In genomic region chr2:105593221-105593967, GRCh38 we compare ENCODE assay signal across 27 cellular contexts.
A peak's percentile ranks its signal among the peaks of the same experiment; 100 is the strongest.
DNase-seq lines count a peak whose midpoint lies in the region; ATAC-seq and TF ChIP-seq lines count a peak whose summit lies in the region.
"Had no signal": no experiment of that assay in that cellular context is flagged by ENCODE, and none has a peak within 500 bp of the region (broad histone marks: within the 10 kb centered on the region; RNA-seq: fewer than 3 reads in every experiment).

No MANE protein-coding gene starts in this region.

- no peaks in the 10 kb centered on the region for H3K79me1 ChIP-seq in H9 (ENCODE audit: insufficient read depth, low read depth, low read length, poor library complexity, severe bottlenecking)

- ATAC-seq in foreskin keratinocyte, result peak; percentile 73
- ATAC-seq: activated CD4-positive, CD25-positive, alpha-beta regulatory T cell treated with anti-CD3 and anti-CD28 coated beads, Interleukin-2, amount 50 U/mL, for 24 hours; Panc1 had no signal

- no peak overlapping the region for H2BK5ac ChIP-seq in H9 (ENCODE audit: insufficient read length, low read length)

- H2BK12ac ChIP-seq in H9 (ENCODE audit: insufficient read length, low read depth, low read length), result no peak overlapping the region

- H2AK5ac ChIP-seq in H9 (ENCODE audit: insufficient read length, low read length), result no peak overlapping the region

- H3K4me3 Mint-ChIP-seq in H9, result no peak overlapping the region
- H3K4me3 Mint-ChIP-seq: activated CD4-positive, alpha-beta memory T cell treated with anti-CD3 and anti-CD28 coated beads for 36 hours; activated naive CD4-positive, alpha-beta T cell treated with anti-CD3 and anti-CD28 coated beads, Interleukin-2, amount 50 U/mL, for 24 hours; HFFc6; mesothelial cell of epicardium had no signal

- H3K36me3 Mint-ChIP-seq in H9 (ENCODE audit: insufficient read depth in 1 of 3, low read depth in 3 of 3), result peaks cover 0 to 9% (median 3%) of the 10 kb centered on the region in 3 experiments; a peak in 4 of 7 replicates
- H3K36me3 Mint-ChIP-seq: mesothelial cell of epicardium, type B pancreatic cell had no signal

- no peak overlapping the region for H2BK20ac ChIP-seq in H9 (ENCODE audit: low read depth, low read length, poor library complexity, severe bottlenecking)

- H2BK15ac ChIP-seq in H9 (ENCODE audit: low read depth, low read length), result no peak overlapping the region

- no peaks in the 10 kb centered on the region for H3K9me3 ChIP-seq in H9 (ENCODE audit: control insufficient read depth, low read depth, low read length)

- peaks cover 36 to 47% of the 10 kb centered on the region in 2 experiments for H3K4me1 Mint-ChIP-seq in H9
- H3K4me1 Mint-ChIP-seq: mesothelial cell of epicardium had no signal

- no peak overlapping the region for H3K4me2 ChIP-seq in H9 (ENCODE audit: insufficient read depth, insufficient read length, low read length)

- no peaks in the 10 kb centered on the region for H4K20me1 ChIP-seq in H9 (ENCODE audit: control insufficient read depth, insufficient read depth, insufficient read length)

- no peak overlapping the region for H4K5ac ChIP-seq in H9 (ENCODE audit: insufficient read length, low read depth, low read length)

- H3K27ac ChIP-seq in H9 (ENCODE audit: insufficient read length, low read depth, low read length), result no peak overlapping the region
- no peak overlapping the region for H3K27ac ChIP-seq in foreskin keratinocyte
- H3K27ac ChIP-seq: esophagus squamous epithelium, SJCRH30 had no signal

- TF ChIP-seq CTCF in H9 (conservative IDR thresholded peaks at IDR 0.05), result peak; percentile 25; the same call in 1 of the 3 replicates
- TF ChIP-seq CTCF in foreskin keratinocyte (conservative IDR thresholded peaks at IDR 0.05), result no peak

- H3K56ac ChIP-seq in H9 (ENCODE audit: insufficient read length, low read depth, low read length), result no peak overlapping the region

- H3K27me3 ChIP-seq in H9 (ENCODE audit: insufficient read depth, low read length), result no peaks in the 10 kb centered on the region
- H3K27me3 ChIP-seq in foreskin keratinocyte, result peaks cover 5% of the 10 kb centered on the region
- H3K27me3 ChIP-seq: esophagus squamous epithelium, SJCRH30 had no signal

- no peak overlapping the region for H3K23ac ChIP-seq in H9 (ENCODE audit: insufficient read length, low read depth, low read length)

- no peak overlapping the region for H3K4ac ChIP-seq in H9 (ENCODE audit: low read depth, low read length)

- no peak overlapping the region for H3K18ac ChIP-seq in H9 (ENCODE audit: insufficient read length, low read depth, low read length)

- H2BK120ac ChIP-seq in H9 (ENCODE audit: low read depth, low read length, poor library complexity, severe bottlenecking), result no peak overlapping the region

- H3K27ac Mint-ChIP-seq in H9, result no peak overlapping the region
- H3K27ac Mint-ChIP-seq: activated CD4-positive, alpha-beta memory T cell treated with anti-CD3 and anti-CD28 coated beads for 36 hours; activated naive CD4-positive, alpha-beta T cell treated with anti-CD3 and anti-CD28 coated beads, Interleukin-2, amount 50 U/mL, for 24 hours; HFFc6; mesothelial cell of epicardium had no signal

- H4K8ac ChIP-seq in H9 (replicated peaks; ENCODE audit: insufficient read length, low read depth, low read length), result no peak overlapping the region

- no peak overlapping the region for H4K91ac ChIP-seq in H9 (ENCODE audit: insufficient read length, low read depth, low read length)

- H3K27me3 Mint-ChIP-seq in H9 (ENCODE audit: low read depth), result no peaks in the 10 kb centered on the region
- H3K27me3 Mint-ChIP-seq: activated CD4-positive, alpha-beta memory T cell treated with anti-CD3 and anti-CD28 coated beads for 36 hours; activated naive CD4-positive, alpha-beta T cell treated with anti-CD3 and anti-CD28 coated beads, Interleukin-2, amount 50 U/mL, for 24 hours; naive B cell; type B pancreatic cell had no signal

- H3K14ac ChIP-seq in H9 (ENCODE audit: insufficient read depth, low read length), result no peak overlapping the region

- no peaks in the 10 kb centered on the region for H3K23me2 ChIP-seq in H9 (ENCODE audit: insufficient read length, low read depth, low read length, poor library complexity, severe bottlenecking)

- H3K4me1 ChIP-seq in H9 (ENCODE audit: insufficient read depth, low read length) (peaks cover 3% of the 10 kb centered on the region; the same call in 1 of the 2 replicates), foreskin keratinocyte (no peaks in the 10 kb centered on the region)
- H3K4me1 ChIP-seq: esophagus squamous epithelium, SJCRH30 had no signal

- peaks cover 11 to 20% of the 10 kb centered on the region in 2 experiments for H3K9me3 Mint-ChIP-seq in H9
- H3K9me3 Mint-ChIP-seq: activated naive CD4-positive, alpha-beta T cell treated with anti-CD3 and anti-CD28 coated beads, Interleukin-2, amount 50 U/mL, for 24 hours; type B pancreatic cell had no signal

- H3K79me2 ChIP-seq in H9 (ENCODE audit: insufficient read depth, low read length), result no peaks in the 10 kb centered on the region

- H3K9ac ChIP-seq in H9 (ENCODE audit: extremely low read depth, insufficient read length, low read length), result no peak overlapping the region

- DNase-seq in H9, result peak; percentile 60
- peak; percentile 27 for DNase-seq in T1000 (lab: John Stamatoyannopoulos, UW)
- DNase-seq in foreskin keratinocyte, result peak; percentile 22 to 55
- peak; percentile 54 for DNase-seq in retina
- DNase-seq in NCI-H1694 treated with DMSO at 0.1 percent for 48 hours (lab: John Stamatoyannopoulos, UW), result no peak
- DNase-seq in stimulated activated CD4-positive, alpha-beta T cell treated with anti-CD3 and anti-CD28 coated beads, Interleukin-15, amount 100 ng/mL, for 24 hours, result no peak
- DNase-seq in COR-L47 (lab: John Stamatoyannopoulos, UW), result no peak
- DNase-seq: activated CD4-positive, alpha-beta memory T cell treated with anti-CD3 and anti-CD28 coated beads for 36 hours; activated CD8-positive, alpha-beta memory T cell treated with anti-CD3 and anti-CD28 coated beads, Interleukin-2, amount 50 U/mL, for 4 hours; C1 segment of cervical spinal cord; cortex of kidney; esophagus squamous epithelium; HFFc6; hypothalamus; left ventricle myocardium superior; MV-4-11; naive B cell; NCI-H1694; NCI-H2171; NCI-H510A; NK-92 treated with Interleukin-12 subunit alpha and Interleukin-12 subunit beta, amount 100 ng/mL, for 24 hours; SJCRH30 had no signal

- H3T11ph ChIP-seq in H9 (ENCODE audit: low read length), result no peak overlapping the region

- no peak overlapping the region for H2AFZ ChIP-seq in H9 (ENCODE audit: low read length)

- WGBS in H9 (ENCODE audit: extremely low coverage, insufficient read length, low lambda C conversion rate), result no CpG with 5 or more reads among the region's 11 CpGs

Comparison
In these comparisons a context has a peak if more than half of its experiments do, and no peak if none do; other contexts are left out.
1. DNase-seq: peak in H9 (single experiment), T1000 (single experiment), foreskin keratinocyte (2 of 2) and retina (single experiment); none in NCI-H1694 treated with DMSO at 0.1 percent for 48 hours (single experiment), stimulated activated CD4-positive, alpha-beta T cell treated with anti-CD3 and anti-CD28 coated beads, Interleukin-15, amount 100 ng/mL, for 24 hours (single experiment) and COR-L47 (single experiment).